In the genomic region with DNA sequence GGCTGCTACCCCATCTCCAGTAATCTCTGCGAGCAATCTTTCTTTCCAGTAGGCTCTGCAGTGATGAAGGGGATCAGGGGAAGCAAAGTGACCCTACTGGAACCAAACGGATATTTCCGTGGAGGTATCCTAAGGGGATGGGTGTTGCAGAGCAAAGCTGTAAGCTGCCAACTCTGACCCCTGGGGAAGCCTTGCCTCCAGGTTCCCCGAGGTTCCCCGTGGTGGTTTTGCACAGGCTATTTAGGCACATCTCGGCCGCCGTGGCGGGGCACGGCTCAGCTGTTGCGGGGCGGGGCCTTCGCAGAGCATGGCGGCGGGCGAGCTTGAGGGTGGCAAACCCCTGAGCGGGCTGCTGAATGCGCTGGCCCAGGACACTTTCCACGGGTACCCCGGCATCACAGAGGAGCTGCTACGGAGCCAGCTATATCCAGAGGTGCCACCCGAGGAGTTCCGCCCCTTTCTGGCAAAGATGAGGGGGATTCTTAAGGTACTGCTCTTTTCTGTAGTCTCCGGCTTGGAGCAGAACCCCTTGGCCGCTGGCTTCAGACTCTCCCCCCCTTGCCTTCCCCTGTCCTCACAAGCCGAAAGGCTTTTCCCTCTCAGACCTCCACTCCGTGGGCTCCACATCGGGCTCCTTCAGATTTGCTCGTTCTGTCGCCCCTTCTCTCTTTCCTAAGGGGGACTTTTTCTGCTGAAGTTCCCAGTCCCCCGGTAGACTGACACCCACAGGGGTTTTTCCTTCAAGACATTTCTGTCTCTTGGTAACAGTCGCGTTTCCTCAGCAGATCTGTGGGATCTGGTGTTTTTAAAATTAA, we compare ENCODE assay signal across 8 cellular contexts. TPM values are rescaled to one million over a fixed set of nuclear protein-coding genes. Genes with fewer than 3 reads are reported as not detected.
A peak's percentile ranks its signal among the peaks of the same experiment; 100 is the strongest.
DNase-seq lines count a peak whose midpoint lies in the region; ATAC-seq and TF ChIP-seq lines count a peak whose summit lies in the region.

TSS of gene COMMD1 (plus strand) at position 303 of the 815 bp plus-strand sequence. CDS start at position 308, 5 bp downstream.

- peak within 1 kb of the TSS; percentile 90 for H3K27ac Mint-ChIP-seq in CD8-positive, alpha-beta T cell
- peak within 1 kb of the TSS; percentile 75 for H3K27ac Mint-ChIP-seq in endodermal cell

- H3K4me1 Mint-ChIP-seq in CD8-positive, alpha-beta T cell (ENCODE audit: low read depth): peaks cover 34% of the 10 kb centered on the region
- peaks cover 2% of the 10 kb centered on the region for H3K4me1 Mint-ChIP-seq in endodermal cell

- no peaks in the 10 kb centered on the region for H3K9me3 Mint-ChIP-seq in CD8-positive, alpha-beta T cell
- H3K9me3 Mint-ChIP-seq in endodermal cell: no peaks in the 10 kb centered on the region

- DNase-seq in CD8-positive, alpha-beta T cell: peak; percentile 58 to 86 (median 78)
- DNase-seq in NT2/D1 (ENCODE audit: low read depth, low spot score) (no peak), endodermal cell (peak; percentile 91), midbrain (lab: John Stamatoyannopoulos, UW) (peak; percentile 85)
- DNase-seq in activated CD8-positive, alpha-beta memory T cell treated with anti-CD3 and anti-CD28 coated beads, Interleukin-2, amount 50 U/mL, for 24 hours (ENCODE audit: extremely low read depth): peak; percentile 58
- DNase-seq in stimulated activated CD8-positive, alpha-beta memory T cell treated with anti-CD3 and anti-CD28 coated beads, Interleukin-2, amount 100 ng/mL, for 1 hour (ENCODE audit: low read depth in 2 of 2): peak; percentile 52 to 66

- H3K4me3 ChIP-seq in CD8-positive, alpha-beta T cell (ENCODE audit: low read depth, low read length): peak within 1 kb of the TSS; percentile 63
- peak within 1 kb of the TSS; percentile 83 for H3K4me3 ChIP-seq in NT2/D1 (ENCODE audit: insufficient read length, low read depth)
- peak within 1 kb of the TSS; percentile 98 for H3K4me3 ChIP-seq in endodermal cell (ENCODE audit: low read length)

- POLR2A ChIA-PET in CD8-positive, alpha-beta T cell (lab: Charles Lee): interaction anchor here (1.0 to 1.1 kb wide), 3 partner anchors 17 to 728 kb away, joined by 3 to 4 read pairs (median 3); partner anchors contain the start of gene FAM161A

- H3K4me1 ChIP-seq in CD8-positive, alpha-beta T cell (ENCODE audit: insufficient read depth, low read length): peaks cover 16% of the 10 kb centered on the region
- H3K4me1 ChIP-seq in NT2/D1 (ENCODE audit: insufficient read depth, insufficient read length): no peaks in the 10 kb centered on the region
- no peaks in the 10 kb centered on the region for H3K4me1 ChIP-seq in endodermal cell (ENCODE audit: control insufficient read depth, insufficient read depth, low read length)

- H3K27me3 Mint-ChIP-seq in CD8-positive, alpha-beta T cell (ENCODE audit: low read depth): no peaks in the 10 kb centered on the region
- H3K27me3 Mint-ChIP-seq in endodermal cell (ENCODE audit: insufficient read depth): no peaks in the 10 kb centered on the region

- peak within 1 kb of the TSS; percentile 84 for H3K9ac ChIP-seq in NT2/D1 (ENCODE audit: insufficient read length, low read depth)
- H3K9ac ChIP-seq in endodermal cell (ENCODE audit: extremely low read depth, low read length, poor library complexity, severe bottlenecking): peak within 1 kb of the TSS; percentile 66

- no peaks in the 10 kb centered on the region for H3K27me3 ChIP-seq in CD8-positive, alpha-beta T cell (ENCODE audit: insufficient read depth, low read length)
- H3K27me3 ChIP-seq in NT2/D1 (ENCODE audit: insufficient read depth, insufficient read length): no peaks in the 10 kb centered on the region
- H3K27me3 ChIP-seq in endodermal cell (ENCODE audit: control insufficient read depth, insufficient read depth, low read length, poor library complexity, severe bottlenecking): no peaks in the 10 kb centered on the region

- whole genome bisulfite sequencing in endodermal cell (ENCODE audit: insufficient coverage in 1 of 2, insufficient read length in 1 of 2), 2 experiments: 2 to 4% methylated on average over 22 to 33 of the region's 33 CpGs

- H3K36me3 Mint-ChIP-seq in CD8-positive, alpha-beta T cell: peaks cover 6% of the 10 kb centered on the region
- no peaks in the 10 kb centered on the region for H3K36me3 Mint-ChIP-seq in endodermal cell (ENCODE audit: low read depth)

- H3K36me3 ChIP-seq in CD8-positive, alpha-beta T cell (ENCODE audit: insufficient read depth, low read length): no peaks in the 10 kb centered on the region
- peaks cover 2% of the 10 kb centered on the region for H3K36me3 ChIP-seq in NT2/D1 (ENCODE audit: insufficient read depth, insufficient read length, low read length)
- no peaks in the 10 kb centered on the region for H3K36me3 ChIP-seq in endodermal cell (ENCODE audit: control insufficient read depth, insufficient read depth, low read length)

- no peak for TF ChIP-seq CTCF in CD8-positive, alpha-beta T cell (IDR thresholded peaks at IDR 0.05)
- no peak for TF ChIP-seq CTCF in endodermal cell (conservative IDR thresholded peaks at IDR 0.05)

- ATAC-seq in CD8-positive, alpha-beta T cell: peak; percentile 99
- ATAC-seq in GM19438 (IDR thresholded peaks at IDR 0.05; ENCODE audit: low read depth, unreplicated experiment): peak; percentile 99
- ATAC-seq in HG03565 (IDR thresholded peaks at IDR 0.05; ENCODE audit: unreplicated experiment): peak; percentile 98

- H3K4me3 Mint-ChIP-seq in CD8-positive, alpha-beta T cell: peak within 1 kb of the TSS; percentile 97
- peak within 1 kb of the TSS; percentile 85 for H3K4me3 Mint-ChIP-seq in endodermal cell

- H3K27ac ChIP-seq in CD8-positive, alpha-beta T cell (ENCODE audit: low read depth, low read length): peak within 1 kb of the TSS; percentile 43
- H3K27ac ChIP-seq in endodermal cell (ENCODE audit: low read depth, low read length): no peak within 1 kb of the TSS

- CTCF ChIA-PET in CD8-positive, alpha-beta T cell (lab: Charles Lee): interaction anchor here (0.6 to 1.6 kb wide), 4 partner anchors 13 to 551 kb away, joined by 3 read pairs; no protein-coding TSS in a partner anchor

- H3K9me3 ChIP-seq in CD8-positive, alpha-beta T cell (ENCODE audit: low read length): no peaks in the 10 kb centered on the region
- H3K9me3 ChIP-seq in NT2/D1 (ENCODE audit: insufficient read depth, low read length): no peaks in the 10 kb centered on the region
- H3K9me3 ChIP-seq in endodermal cell (ENCODE audit: control insufficient read depth, low read length): no peaks in the 10 kb centered on the region

- intact Hi-C loops in CD8-positive, alpha-beta T cell (cut with DNase I, micrococcal nuclease): loop anchor here (1.0 to 10.0 kb wide), 6 partner anchors 17 to 891 kb away; partner anchors contain the start of genes B3GNT2 (in 1 of the 2), CCT4 (in 1 of the 2), EHBP1 (in 1 of the 2) and FAM161A (in 1 of the 2)

RNA-seq across cellular contexts. Expression of gene COMMD1, which starts in this region (rescaled TPM):
- total RNA-seq in CD8-positive, alpha-beta T cell: 10 to 100 TPM in 1 of 2 experiments, 1 to 10 TPM in 1; 8.8 to 11.2 TPM
- total RNA-seq in endodermal cell: 10 to 100 TPM; 27.8 to 28.4 TPM
- 37.4 TPM for polyA plus RNA-seq in endodermal cell (2013, experiment 1 of 2)
- 39.8 TPM for polyA plus RNA-seq in endodermal cell (2013, experiment 2 of 2)
